1 cellular context compared by ENCODE assay signal in genomic region chr11:24375351-24375750, GRCh38.
TF ChIP-seq lines count a peak whose summit lies in the region.

No MANE protein-coding gene starts in this region.

TF ChIP-seq in WTC11, 78 proteins besides CTCF, POLR2A, EP300 and RAD21 (continued from another document):
- TF ChIP-seq ZNF425 (CRISPR knock-in tag; conservative IDR thresholded peaks at IDR 0.05): no peak
- TF ChIP-seq PRDM15 (CRISPR knock-in tag; IDR thresholded peaks at IDR 0.05): no peak
- no peak for TF ChIP-seq SP1 (CRISPR knock-in tag; conservative IDR thresholded peaks at IDR 0.05)
- TF ChIP-seq FOXP4 (CRISPR knock-in tag; IDR thresholded peaks at IDR 0.05): no peak
- no peak for TF ChIP-seq ESRRA (CRISPR knock-in tag; IDR thresholded peaks at IDR 0.05; ENCODE audit: borderline replicate concordance)
- TF ChIP-seq ZNF532 (CRISPR knock-in tag; IDR thresholded peaks at IDR 0.05; ENCODE audit: borderline replicate concordance): no peak
- no peak for TF ChIP-seq TEAD4 (CRISPR knock-in tag; IDR thresholded peaks at IDR 0.05)
- no peak for TF ChIP-seq MXD4 (CRISPR knock-in tag; IDR thresholded peaks at IDR 0.05; ENCODE audit: borderline replicate concordance)
- no peak for TF ChIP-seq USF2 (CRISPR knock-in tag; IDR thresholded peaks at IDR 0.05)
- no peak for TF ChIP-seq MYBL2 (CRISPR knock-in tag; IDR thresholded peaks at IDR 0.05)
- TF ChIP-seq ZBTB21 (CRISPR knock-in tag; IDR thresholded peaks at IDR 0.05; ENCODE audit: borderline replicate concordance): no peak
- no peak for TF ChIP-seq FOXK1 (CRISPR knock-in tag; IDR thresholded peaks at IDR 0.05)
- TF ChIP-seq IRF1 (CRISPR knock-in tag; IDR thresholded peaks at IDR 0.05): no peak
- TF ChIP-seq E2F5 (CRISPR knock-in tag; IDR thresholded peaks at IDR 0.05): no peak
- TF ChIP-seq NFATC4 (CRISPR knock-in tag; IDR thresholded peaks at IDR 0.05): no peak
- no peak for TF ChIP-seq ERG (CRISPR knock-in tag; IDR thresholded peaks at IDR 0.05)
- no peak for TF ChIP-seq ELF4 (CRISPR knock-in tag; IDR thresholded peaks at IDR 0.05; ENCODE audit: low read depth)
- no peak for TF ChIP-seq CREB1 (CRISPR knock-in tag; IDR thresholded peaks at IDR 0.05)
- TF ChIP-seq ETV6 (CRISPR knock-in tag; IDR thresholded peaks at IDR 0.05): no peak
TF ChIP-seq in WTC11: peak in this region for 0.
